ENCODE assay signal across 8 cellular contexts in genomic region chr6:24520929-24521546, GRCh38. TPM values are rescaled to one million over a fixed set of nuclear protein-coding genes. Genes with fewer than 3 reads are reported as not detected.
DNase-seq lines count a peak whose midpoint lies in the region; ATAC-seq and TF ChIP-seq lines count a peak whose summit lies in the region.

No MANE protein-coding gene starts in this region.

- H3K27ac Mint-ChIP-seq in activated CD4-positive, alpha-beta memory T cell treated with anti-CD3 and anti-CD28 coated beads, Interleukin-2, amount 10 ng/mL, durations not matched to agents 7 days and 5 days: no peak overlapping the region

- H3K27me3 Mint-ChIP-seq in activated CD4-positive, alpha-beta memory T cell treated with anti-CD3 and anti-CD28 coated beads, Interleukin-2, amount 10 ng/mL, durations not matched to agents 7 days and 5 days: no peaks in the 10 kb centered on the region

- H3K9ac ChIP-seq in parathyroid adenoma: no peak overlapping the region

- H3K4me3 ChIP-seq in fibroblast of pulmonary artery (replicated peaks; ENCODE audit: low read depth, low read length) (no peak overlapping the region), parathyroid adenoma (ENCODE audit: low read depth, low read length) (no peak overlapping the region)

- peak; percentile 43 for ATAC-seq in GM21825 (IDR thresholded peaks at IDR 0.05; ENCODE audit: unreplicated experiment)

- no peaks in the 10 kb centered on the region for H3K9me3 Mint-ChIP-seq in activated CD4-positive, alpha-beta memory T cell treated with anti-CD3 and anti-CD28 coated beads, Interleukin-2, amount 10 ng/mL, durations not matched to agents 7 days and 5 days

- H3K4me3 Mint-ChIP-seq in activated CD4-positive, alpha-beta memory T cell treated with anti-CD3 and anti-CD28 coated beads, Interleukin-2, amount 10 ng/mL, durations not matched to agents 7 days and 5 days: no peak overlapping the region

- TF ChIP-seq CTCF in LNCAP (IDR thresholded peaks at IDR 0.05) (peak; percentile 76), fibroblast of pulmonary artery (IDR thresholded peaks at IDR 0.05; ENCODE audit: low read length, missing control alignments) (peak; percentile 83), parathyroid adenoma (IDR thresholded peaks at IDR 0.05) (peak; percentile 55)

- POLR2A ChIA-PET in activated CD4-positive, alpha-beta memory T cell treated with anti-CD3 and anti-CD28 coated beads, Interleukin-2, amount 10 ng/mL, durations not matched to agents 7 days and 5 days (lab: Charles Lee): interaction anchor here (0.7 kb wide), 1 partner anchor 83 kb away, joined by 3 read pairs; no protein-coding TSS in a partner anchor

- DNase-seq in NCI-H748 (lab: John Stamatoyannopoulos, UW; ENCODE audit: unreplicated experiment) (peak; percentile 23), NCI-H748 treated with DMSO at 0.1 percent for 48 hours (lab: John Stamatoyannopoulos, UW) (no peak), fibroblast of pulmonary artery (ENCODE audit: low read depth) (peak; percentile 35), DMS79 (lab: John Stamatoyannopoulos, UW) (no peak)
- peak; percentile 41 for DNase-seq in activated CD4-positive, alpha-beta memory T cell treated with anti-CD3 and anti-CD28 coated beads, Interleukin-2, amount 10 ng/mL, durations not matched to agents 7 days and 5 days

- H3K79me2 ChIP-seq in parathyroid adenoma: no peaks in the 10 kb centered on the region

- no peaks in the 10 kb centered on the region for H3K9me3 ChIP-seq in parathyroid adenoma (ENCODE audit: control insufficient read depth, low read length)

- peaks cover 2% of the 10 kb centered on the region for H3K4me1 Mint-ChIP-seq in activated CD4-positive, alpha-beta memory T cell treated with anti-CD3 and anti-CD28 coated beads, Interleukin-2, amount 10 ng/mL, durations not matched to agents 7 days and 5 days

- no peaks in the 10 kb centered on the region for H3K36me3 ChIP-seq in parathyroid adenoma (ENCODE audit: control insufficient read depth, insufficient read depth, low read length)

- no peak overlapping the region for H2AFZ ChIP-seq in parathyroid adenoma

- H3K4me2 ChIP-seq in parathyroid adenoma (ENCODE audit: low read length): no peak overlapping the region

- peaks cover 9% of the 10 kb centered on the region for H3K4me1 ChIP-seq in parathyroid adenoma

- no peaks in the 10 kb centered on the region for H3K36me3 Mint-ChIP-seq in activated CD4-positive, alpha-beta memory T cell treated with anti-CD3 and anti-CD28 coated beads, Interleukin-2, amount 10 ng/mL, durations not matched to agents 7 days and 5 days (ENCODE audit: low read depth)

- CTCF ChIA-PET in activated CD4-positive, alpha-beta memory T cell treated with anti-CD3 and anti-CD28 coated beads, Interleukin-2, amount 10 ng/mL, durations not matched to agents 7 days and 5 days (lab: Charles Lee): interaction anchor here (0.7 to 2.3 kb wide), 11 partner anchors 9 to 238 kb away, joined by 3 to 17 read pairs (median 3); partner anchors contain the start of gene ALDH5A1

- no peaks in the 10 kb centered on the region for H3K27me3 ChIP-seq in parathyroid adenoma (ENCODE audit: control insufficient read depth, insufficient read depth, low read length)

- no peak overlapping the region for H3K27ac ChIP-seq in parathyroid adenoma

RNA-seq across cellular contexts. Expression of gene ALDH5A1, which starts 26.3 kb away (rescaled TPM):
- total RNA-seq in activated CD4-positive, alpha-beta memory T cell treated with anti-CD3 and anti-CD28 coated beads, Interleukin-2, amount 10 ng/mL, durations not matched to agents 7 days and 5 days: 1 to 10 TPM; 2.5 to 3.7 TPM

RNA-seq across cellular contexts. Expression of gene GPLD1, which starts 31.7 kb away (rescaled TPM):
- total RNA-seq in activated CD4-positive, alpha-beta memory T cell treated with anti-CD3 and anti-CD28 coated beads, Interleukin-2, amount 10 ng/mL, durations not matched to agents 7 days and 5 days: under 1 TPM; 0.18 to 0.20 TPM

Comparison
In these comparisons a context has a peak if more than half of its experiments do, and no peak if none do; other contexts are left out.
1. DNase-seq: peak in NCI-H748 (single experiment), activated CD4-positive, alpha-beta memory T cell treated with anti-CD3 and anti-CD28 coated beads, Interleukin-2, amount 10 ng/mL, durations not matched to agents 7 days and 5 days (single experiment) and fibroblast of pulmonary artery (single experiment); none in NCI-H748 treated with DMSO at 0.1 percent for 48 hours (single experiment) and DMS79 (single experiment).
2. Peak in every context shown above with its lines, with median percentiles within 50 percentile points of each other: CTCF ChIP-seq.